ENCODE assay signal across 1 cellular context in genomic region chr22:40251106-40251505, GRCh38.
TF ChIP-seq lines count a peak whose summit lies in the region.

No MANE protein-coding gene starts in this region.

TF ChIP-seq in GM23338, 12 proteins besides CTCF, POLR2A, EP300 and RAD21 (continued from another document):
- TF ChIP-seq ZNF462 (CRISPR knock-in tag; IDR thresholded peaks at IDR 0.05) (no peak), ZNF114 (CRISPR knock-in tag; IDR thresholded peaks at IDR 0.05) (no peak), EZH2 (IDR thresholded peaks at IDR 0.05; ENCODE audit: low read depth, unreplicated experiment) (no peak), ZNF331 (CRISPR knock-in tag; IDR thresholded peaks at IDR 0.05; ENCODE audit: low read depth) (no peak), REST (IDR thresholded peaks at IDR 0.05; ENCODE audit: unreplicated experiment) (no peak), EZH2phosphoT487 (IDR thresholded peaks at IDR 0.05; ENCODE audit: unreplicated experiment) (no peak), POLR2AphosphoS5 (IDR thresholded peaks at IDR 0.05; ENCODE audit: low read depth) (no peak), STAT1 (IDR thresholded peaks at IDR 0.05; ENCODE audit: unreplicated experiment) (no peak)
